ENCODE assay signal across 1 cellular context in genomic region chr3:115513411-115513800, GRCh38.
A peak's percentile ranks its signal among the peaks of the same experiment; 100 is the strongest.
TF ChIP-seq lines count a peak whose summit lies in the region.

No MANE protein-coding gene starts in this region.

TF ChIP-seq in GM12878, 131 proteins besides CTCF, POLR2A, EP300 and RAD21 (continued from another document):
- peak; percentile 38; the same call in 1 of the 2 replicates for TF ChIP-seq RAD51 (IDR thresholded peaks at IDR 0.05)
- peak; percentile 51 for TF ChIP-seq PBX3 (IDR thresholded peaks at IDR 0.05; ENCODE audit: insufficient replicate concordance, low read depth, low read length)
